In the genomic region with DNA sequence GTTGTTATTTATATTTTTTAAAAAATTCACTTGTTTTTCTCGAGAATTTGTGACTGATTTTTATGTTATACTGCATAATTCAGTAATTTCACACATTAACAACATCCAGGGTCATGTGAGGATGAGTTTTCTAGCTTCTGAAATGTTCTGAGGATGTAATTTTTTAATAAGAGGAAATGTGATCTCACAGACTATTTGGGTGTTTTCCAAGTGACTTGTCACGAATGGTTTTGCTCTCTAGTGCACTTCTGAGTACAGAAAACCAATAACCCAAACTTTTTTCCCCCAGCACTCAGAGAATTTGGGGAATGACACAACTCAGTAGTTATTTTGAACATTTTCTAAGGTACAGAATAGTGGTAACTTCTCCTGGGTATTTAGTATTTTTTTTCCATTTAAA, we compare ENCODE assay signal across 14 cellular contexts.
"Had no signal": no experiment of that assay in that cellular context is flagged by ENCODE, and none has a peak within 500 bp of the region (broad histone marks: within the 10 kb centered on the region; RNA-seq: fewer than 3 reads in every experiment).

No MANE protein-coding gene starts in this region.

- ATAC-seq: esophagus mucosa; left ventricle myocardium superior; psoas muscle; stimulated activated memory B cell treated with anti-CD40 and anti-IgM and Interleukin-4, amounts not matched to agents 10 μg/mL and 1 μg/mL and 100 μg/mL, for 72 hours had no signal

- H3K36me3 Mint-ChIP-seq: activated naive CD8-positive, alpha-beta T cell treated with anti-CD3 and anti-CD28 coated beads, Interleukin-2, amount 10 ng/mL, durations not matched to agents 7 days and 5 days; stimulated activated memory B cell treated with anti-CD40 and anti-IgM and Interleukin-4, amounts not matched to agents 10 μg/mL and 1 μg/mL and 100 μg/mL, for 72 hours had no signal

- DNase-seq: activated CD4-positive, alpha-beta T cell treated with anti-CD3 and anti-CD28 coated beads, Interleukin-2, amount 10 ng/mL, durations not matched to agents 7 days and 5 days; activated CD8-positive, alpha-beta memory T cell treated with anti-CD3 and anti-CD28 coated beads for 24 hours; activated naive CD4-positive, alpha-beta T cell; activated naive CD8-positive, alpha-beta T cell treated with anti-CD3 and anti-CD28 coated beads, Interleukin-2, amount 10 ng/mL, durations not matched to agents 7 days and 5 days; anterior cingulate cortex; glutamatergic neuron; kidney glomerular epithelial cell; left ventricle myocardium superior; psoas muscle; sigmoid colon; uterus had no signal

- H3K4me3 Mint-ChIP-seq: activated CD4-positive, alpha-beta T cell treated with anti-CD3 and anti-CD28 coated beads, Interleukin-2, amount 10 ng/mL, durations not matched to agents 7 days and 5 days; activated naive CD8-positive, alpha-beta T cell treated with anti-CD3 and anti-CD28 coated beads, Interleukin-2, amount 10 ng/mL, durations not matched to agents 7 days and 5 days; stimulated activated memory B cell treated with anti-CD40 and anti-IgM and Interleukin-4, amounts not matched to agents 10 μg/mL and 1 μg/mL and 100 μg/mL, for 72 hours; T-helper 2 cell treated with Interferon-gamma antibody and Interleukin-4, amounts not matched to agents 5 μg/mL and 100 μg/mL, for 36 hours had no signal

- H3K27ac Mint-ChIP-seq: activated CD4-positive, alpha-beta T cell treated with anti-CD3 and anti-CD28 coated beads, Interleukin-2, amount 10 ng/mL, durations not matched to agents 7 days and 5 days; activated naive CD8-positive, alpha-beta T cell treated with anti-CD3 and anti-CD28 coated beads, Interleukin-2, amount 10 ng/mL, durations not matched to agents 7 days and 5 days; stimulated activated memory B cell treated with anti-CD40 and anti-IgM and Interleukin-4, amounts not matched to agents 10 μg/mL and 1 μg/mL and 100 μg/mL, for 72 hours; T-helper 2 cell treated with Interferon-gamma antibody and Interleukin-4, amounts not matched to agents 5 μg/mL and 100 μg/mL, for 36 hours had no signal

- H3K4me1 Mint-ChIP-seq: activated CD4-positive, alpha-beta T cell treated with anti-CD3 and anti-CD28 coated beads, Interleukin-2, amount 10 ng/mL, durations not matched to agents 7 days and 5 days; activated naive CD8-positive, alpha-beta T cell treated with anti-CD3 and anti-CD28 coated beads, Interleukin-2, amount 10 ng/mL, durations not matched to agents 7 days and 5 days; stimulated activated memory B cell treated with anti-CD40 and anti-IgM and Interleukin-4, amounts not matched to agents 10 μg/mL and 1 μg/mL and 100 μg/mL, for 72 hours had no signal

- H3K27me3 Mint-ChIP-seq: activated CD4-positive, alpha-beta T cell treated with anti-CD3 and anti-CD28 coated beads, Interleukin-2, amount 10 ng/mL, durations not matched to agents 7 days and 5 days; activated naive CD8-positive, alpha-beta T cell treated with anti-CD3 and anti-CD28 coated beads, Interleukin-2, amount 10 ng/mL, durations not matched to agents 7 days and 5 days; stimulated activated memory B cell treated with anti-CD40 and anti-IgM and Interleukin-4, amounts not matched to agents 10 μg/mL and 1 μg/mL and 100 μg/mL, for 72 hours had no signal
